1 cellular context compared by ENCODE assay signal in the genomic region with DNA sequence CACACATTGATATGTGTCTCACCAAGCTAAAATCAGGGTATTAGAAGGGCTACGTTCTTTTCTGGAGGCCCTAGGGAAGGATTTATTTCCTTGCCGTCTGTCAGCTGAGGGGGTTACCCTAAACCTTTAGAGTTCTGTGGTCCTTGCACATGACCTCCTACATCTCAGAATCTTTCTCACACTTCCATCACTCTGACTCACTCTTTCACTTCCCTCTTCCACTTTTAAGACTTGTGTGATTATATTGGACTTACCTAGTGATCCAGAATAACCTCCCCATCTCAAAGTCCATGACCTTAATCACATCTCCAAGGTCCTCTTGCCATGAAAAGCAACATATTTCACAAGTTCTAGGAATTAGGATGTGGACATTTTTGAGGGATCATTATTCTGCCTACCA.
TF ChIP-seq lines count a peak whose summit lies in the region.

No MANE protein-coding gene starts in this region.

TF ChIP-seq in WTC11, 78 proteins besides CTCF, POLR2A, EP300 and RAD21 (continued from another document):
- TF ChIP-seq TP53 (CRISPR knock-in tag; IDR thresholded peaks at IDR 0.05) (no peak), SP1 (CRISPR knock-in tag; conservative IDR thresholded peaks at IDR 0.05) (no peak), ESRRA (CRISPR knock-in tag; IDR thresholded peaks at IDR 0.05; ENCODE audit: borderline replicate concordance) (no peak), SOX15 (CRISPR knock-in tag; IDR thresholded peaks at IDR 0.05) (no peak), JUN (CRISPR knock-in tag; IDR thresholded peaks at IDR 0.05) (no peak)
- TF ChIP-seq, protein P1, sequence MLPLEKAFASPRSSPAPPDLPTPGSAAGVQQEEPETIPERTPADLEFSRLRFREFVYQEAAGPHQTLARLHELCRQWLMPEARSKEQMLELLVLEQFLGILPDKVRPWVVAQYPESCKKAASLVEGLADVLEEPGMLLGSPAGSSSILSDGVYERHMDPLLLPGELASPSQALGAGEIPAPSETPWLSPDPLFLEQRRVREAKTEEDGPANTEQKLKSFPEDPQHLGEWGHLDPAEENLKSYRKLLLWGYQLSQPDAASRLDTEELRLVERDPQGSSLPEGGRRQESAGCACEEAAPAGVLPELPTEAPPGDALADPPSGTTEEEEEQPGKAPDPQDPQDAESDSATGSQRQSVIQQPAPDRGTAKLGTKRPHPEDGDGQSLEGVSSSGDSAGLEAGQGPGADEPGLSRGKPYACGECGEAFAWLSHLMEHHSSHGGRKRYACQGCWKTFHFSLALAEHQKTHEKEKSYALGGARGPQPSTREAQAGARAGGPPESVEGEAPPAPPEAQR (CRISPR knock-in tag; IDR thresholded peaks at IDR 0.05) = no peak
- TF ChIP-seq, protein P2, sequence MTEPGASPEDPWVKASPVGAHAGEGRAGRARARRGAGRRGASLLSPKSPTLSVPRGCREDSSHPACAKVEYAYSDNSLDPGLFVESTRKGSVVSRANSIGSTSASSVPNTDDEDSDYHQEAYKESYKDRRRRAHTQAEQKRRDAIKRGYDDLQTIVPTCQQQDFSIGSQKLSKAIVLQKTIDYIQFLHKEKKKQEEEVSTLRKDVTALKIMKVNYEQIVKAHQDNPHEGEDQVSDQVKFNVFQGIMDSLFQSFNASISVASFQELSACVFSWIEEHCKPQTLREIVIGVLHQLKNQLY (CRISPR knock-in tag; IDR thresholded peaks at IDR 0.05) = no peak
TF ChIP-seq in WTC11: peak in this region for 0.
